In the genomic region with DNA sequence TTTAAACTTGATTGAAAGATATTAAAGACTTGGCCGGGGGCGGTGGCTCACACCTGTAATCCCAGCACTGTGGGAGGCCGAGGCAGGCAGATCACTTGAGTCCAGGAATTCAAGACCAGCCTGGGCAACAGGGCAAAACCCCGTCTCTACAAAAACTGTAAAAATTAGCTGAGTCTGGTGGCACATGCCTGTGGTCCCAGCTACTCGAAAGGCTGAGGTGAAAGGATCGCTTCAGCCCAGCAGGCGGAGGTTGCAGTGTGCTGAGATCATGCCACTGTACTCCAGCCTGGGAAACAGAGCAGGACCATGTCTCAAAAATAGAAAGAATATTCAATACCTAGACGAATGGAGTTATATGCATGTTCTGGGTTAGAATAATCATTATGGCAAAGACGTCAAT, we compare ENCODE assay signal across 8 cellular contexts. TPM values are rescaled to one million over a fixed set of nuclear protein-coding genes. Genes with fewer than 3 reads are reported as not detected.
A peak's percentile ranks its signal among the peaks of the same experiment; 100 is the strongest.
DNase-seq lines count a peak whose midpoint lies in the region; ATAC-seq and TF ChIP-seq lines count a peak whose summit lies in the region.
"Not testable (repeated sequence)": the region's sequence is repeated elsewhere in the genome, so short reads cannot be mapped to it uniquely, and the experiment has no call there.
"Had no signal": no experiment of that assay in that cellular context is flagged by ENCODE, and none has a peak within 500 bp of the region (broad histone marks: within the 10 kb centered on the region; RNA-seq: fewer than 3 reads in every experiment).

No MANE protein-coding gene starts in this region.

- H2AFZ ChIP-seq in Loucy (ENCODE audit: low read length): not testable (repeated sequence)

- CTCF ChIA-PET in CD4-positive, alpha-beta T cell (lab: Charles Lee): interaction anchor here (0.5 to 1.6 kb wide), 4 partner anchors 15 to 511 kb away, joined by 3 to 4 read pairs (median 4); no protein-coding TSS in a partner anchor
- CTCF ChIA-PET in T-cell (lab: Charles Lee): interaction anchor here in 1 of 2 donors (0.7 to 1.2 kb wide), 3 partner anchors 24 to 567 kb away, joined by 3 to 5 read pairs (median 3); no protein-coding TSS in a partner anchor

- peak overlapping the region; percentile 100 for H3K4me2 ChIP-seq in Loucy (ENCODE audit: low read depth, low read length, poor library complexity, severe bottlenecking)

- H3K9me2 ChIP-seq in Loucy (replicated peaks; ENCODE audit: low read depth, low read length): not testable (repeated sequence)

- peaks cover 61% of the 10 kb centered on the region for H3K36me3 Mint-ChIP-seq in CD4-positive, alpha-beta T cell (ENCODE audit: low read depth)
- H3K36me3 Mint-ChIP-seq in T-cell: peaks cover 14% of the 10 kb centered on the region
- H3K36me3 Mint-ChIP-seq in activated T-cell treated with anti-CD3 and anti-CD28 coated beads, Interleukin-2, amount 50 U/mL, for 24 hours (ENCODE audit: low read depth): peaks cover 82% of the 10 kb centered on the region
- not testable (repeated sequence) for H3K36me3 Mint-ChIP-seq in activated naive CD8-positive, alpha-beta T cell
- peaks cover 11% of the 10 kb centered on the region for H3K36me3 Mint-ChIP-seq in central memory CD8-positive, alpha-beta T cell (ENCODE audit: insufficient read depth)

- not testable (repeated sequence) for H3K27me3 Mint-ChIP-seq in CD4-positive, alpha-beta T cell; T-cell; activated T-cell treated with anti-CD3 and anti-CD28 coated beads, Interleukin-2, amount 50 U/mL, for 24 hours; activated naive CD8-positive, alpha-beta T cell; central memory CD8-positive, alpha-beta T cell

- H3K9me3 ChIP-seq in CD4-positive, alpha-beta T cell (ENCODE audit: control insufficient read depth, low read length); Loucy (ENCODE audit: insufficient read depth, low read depth, low read length); muscle layer of colon (ENCODE audit: low read length): not testable (repeated sequence)

- H3K27ac ChIP-seq in CD4-positive, alpha-beta T cell (ENCODE audit: low read depth, low read length); muscle layer of colon (ENCODE audit: low read depth, low read length): not testable (repeated sequence)

- peaks cover 95% of the 10 kb centered on the region for H4K20me1 ChIP-seq in Loucy (ENCODE audit: insufficient read depth, low read length, poor library complexity, severe bottlenecking)

- H3K4me1 ChIP-seq in Loucy (ENCODE audit: insufficient read depth, low read length, poor library complexity, severe bottlenecking) (peaks cover 64% of the 10 kb centered on the region), muscle layer of colon (ENCODE audit: insufficient read depth, low read length) (peaks cover 33% of the 10 kb centered on the region)

- POLR2A ChIA-PET in CD4-positive, alpha-beta T cell (lab: Charles Lee): not testable (repeated sequence)
- POLR2A ChIA-PET in T-cell (lab: Charles Lee): interaction anchor here in 1 of 2 donors (0.6 kb wide), 1 partner anchor 1742 kb away, joined by 3 read pairs; no protein-coding TSS in a partner anchor

- intact Hi-C loops in CD4-positive, alpha-beta T cell (cut with DNase I, micrococcal nuclease): not testable (repeated sequence)

- not testable (repeated sequence) for ATAC-seq in CD4-positive, alpha-beta T cell (ENCODE audit: poor library complexity); T-cell (replicated peaks in 1 of 4); central memory CD8-positive, alpha-beta T cell (replicated peaks; ENCODE audit: extremely low read depth, poor library complexity, severe bottlenecking)

- not testable (repeated sequence) for H3K9me3 Mint-ChIP-seq in CD4-positive, alpha-beta T cell; T-cell; activated T-cell treated with anti-CD3 and anti-CD28 coated beads, Interleukin-2, amount 50 U/mL, for 24 hours; activated naive CD8-positive, alpha-beta T cell (ENCODE audit: low read depth); central memory CD8-positive, alpha-beta T cell

- H3K27me3 ChIP-seq in CD4-positive, alpha-beta T cell (ENCODE audit: control insufficient read depth, insufficient read depth, low read length); Loucy (ENCODE audit: insufficient read depth, low read length, poor library complexity, severe bottlenecking); muscle layer of colon (ENCODE audit: control insufficient read depth in 1 of 2, insufficient read depth in 2 of 2, low read length in 2 of 2): not testable (repeated sequence)

- peaks cover 92% of the 10 kb centered on the region for H3K4me1 Mint-ChIP-seq in CD4-positive, alpha-beta T cell (ENCODE audit: low read depth)
- H3K4me1 Mint-ChIP-seq in T-cell: peaks cover 85 to 94% (median 89%) of the 10 kb centered on the region in 3 donors
- H3K4me1 Mint-ChIP-seq in activated T-cell treated with anti-CD3 and anti-CD28 coated beads, Interleukin-2, amount 50 U/mL, for 24 hours (ENCODE audit: low read depth): peaks cover 84% of the 10 kb centered on the region
- peaks cover 87% of the 10 kb centered on the region for H3K4me1 Mint-ChIP-seq in activated naive CD8-positive, alpha-beta T cell (ENCODE audit: low read depth)
- peaks cover 70% of the 10 kb centered on the region for H3K4me1 Mint-ChIP-seq in central memory CD8-positive, alpha-beta T cell

- not testable (repeated sequence) for H3F3A ChIP-seq in Loucy (ENCODE audit: low read depth)

- DNase-seq in CD4-positive, alpha-beta T cell; T-cell; activated T-cell treated with anti-CD3 and anti-CD28 coated beads, Interleukin-2, amount 50 U/mL, for 24 hours; central memory CD8-positive, alpha-beta T cell (ENCODE audit: low spot score in 2 of 2): not testable (repeated sequence)

- not testable (repeated sequence) for H3K36me3 ChIP-seq in Loucy (ENCODE audit: insufficient read depth, low read length)
- peaks cover 11% of the 10 kb centered on the region for H3K36me3 ChIP-seq in muscle layer of colon (ENCODE audit: insufficient read depth, low read length)

- TF ChIP-seq CTCF in CD4-positive, alpha-beta T cell (IDR thresholded peaks at IDR 0.05); Loucy (conservative IDR thresholded peaks at IDR 0.05; ENCODE audit: low read length): not testable (repeated sequence)

- H3K79me2 ChIP-seq in Loucy (ENCODE audit: insufficient read depth, low read length): peaks cover 98% of the 10 kb centered on the region

- peak overlapping the region; percentile 27 for H3K27ac Mint-ChIP-seq in CD4-positive, alpha-beta T cell
- not testable (repeated sequence) for H3K27ac Mint-ChIP-seq in T-cell; activated T-cell treated with anti-CD3 and anti-CD28 coated beads, Interleukin-2, amount 50 U/mL, for 24 hours; activated naive CD8-positive, alpha-beta T cell; central memory CD8-positive, alpha-beta T cell (ENCODE audit: low read depth)

- not testable (repeated sequence) for H3K4me3 Mint-ChIP-seq in CD4-positive, alpha-beta T cell
- H3K4me3 Mint-ChIP-seq in T-cell: peak overlapping the region in 2 of 3 donors; percentile 21 to 98
- peak overlapping the region; percentile 20 for H3K4me3 Mint-ChIP-seq in activated T-cell treated with anti-CD3 and anti-CD28 coated beads, Interleukin-2, amount 50 U/mL, for 24 hours
- peak overlapping the region; percentile 30 for H3K4me3 Mint-ChIP-seq in activated naive CD8-positive, alpha-beta T cell
- peak overlapping the region; percentile 9 for H3K4me3 Mint-ChIP-seq in central memory CD8-positive, alpha-beta T cell

- not testable (repeated sequence) for H3K9ac ChIP-seq in Loucy (ENCODE audit: low read depth, low read length, poor library complexity, severe bottlenecking)
- H3K9ac ChIP-seq in muscle layer of colon (ENCODE audit: low read length): peak overlapping the region; percentile 4

- H3K4me3 ChIP-seq in Loucy (ENCODE audit: low read length, poor library complexity, severe bottlenecking): peak overlapping the region; percentile 37
- H3K4me3 ChIP-seq in muscle layer of colon (ENCODE audit: low read depth in 1 of 2, low read length in 2 of 2): not testable (repeated sequence)

RNA-seq across cellular contexts. Expression of a gene that starts 5.6 kb away (rescaled TPM):
- 100 to 1,000 TPM in 1 of 2 experiments, 10 to 100 TPM in 1; 95.1 to 104 TPM for total RNA-seq in CD4-positive, alpha-beta T cell
- total RNA-seq in T-cell: 100 to 1,000 TPM in 1 of 5 donors, 10 to 100 TPM in 4; 76.3 to 107 (median 84.9) TPM

RNA-seq across cellular contexts. Expression of a gene that starts 7.0 kb away (rescaled TPM):
- 100 to 1,000 TPM; 269 to 270 TPM for total RNA-seq in CD4-positive, alpha-beta T cell
- 100 to 1,000 TPM; 108 to 190 (median 130) TPM for total RNA-seq in T-cell

RNA-seq across cellular contexts. Expression of a gene that starts 40.3 kb away (rescaled TPM):
- total RNA-seq in CD4-positive, alpha-beta T cell: 1 to 10 TPM; 2.7 to 3.2 TPM
- total RNA-seq in T-cell: 1 to 10 TPM; 5.0 to 9.3 (median 7.8) TPM

RNA-seq across cellular contexts. Expression of a gene that starts 42.5 kb away (rescaled TPM):
- total RNA-seq in CD4-positive, alpha-beta T cell: 1 to 10 TPM; 2.1 to 2.6 TPM
- total RNA-seq in T-cell: 1 to 10 TPM in 2 of 5 donors, under 1 TPM in 3; 0.13 to 3.9 (median 0.98) TPM
- total RNA-seq: HT-29 had no signal
